In the genomic region with DNA sequence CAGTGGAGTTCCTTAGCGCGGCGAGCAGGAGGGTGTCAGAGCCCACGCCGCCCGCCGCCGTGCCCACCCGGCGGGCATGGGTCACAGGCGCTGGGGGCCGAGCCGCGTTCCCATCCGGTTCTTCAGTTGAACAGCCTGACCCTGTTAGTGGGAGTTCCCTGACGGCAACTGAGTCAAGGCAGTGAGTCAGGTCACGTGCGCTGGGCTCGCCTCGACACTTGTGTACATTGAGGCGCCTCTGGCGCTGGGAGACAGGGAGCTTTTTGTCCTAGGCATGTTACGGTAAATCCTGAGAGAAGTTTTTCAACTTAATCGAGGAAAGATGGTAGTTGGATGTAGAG, we compare ENCODE assay signal across 8 cellular contexts.
DNase-seq lines count a peak whose midpoint lies in the region; ATAC-seq and TF ChIP-seq lines count a peak whose summit lies in the region.

No MANE protein-coding gene starts in this region.

- DNase-seq in T-helper 2 cell (peak; percentile 2 to 41 (median 29)), astrocyte of the spinal cord (ENCODE audit: low read depth, low spot score) (peak; percentile 64), hippocampal formation (lab: John Stamatoyannopoulos, UW) (peak; percentile 7 to 9), NCI-H187 (lab: John Stamatoyannopoulos, UW) (no peak)

- H3K4me3 ChIP-seq in GM12875 (ENCODE audit: low read depth, low read length) = peak overlapping the region; percentile 95
- peak overlapping the region; percentile 91 for H3K4me3 ChIP-seq in astrocyte of the spinal cord (ENCODE audit: low read depth, low read length)
- H3K4me3 ChIP-seq in rectal smooth muscle tissue (ENCODE audit: low read length) = peak overlapping the region; percentile 93

- no peaks in the 10 kb centered on the region for H3K36me3 ChIP-seq in rectal smooth muscle tissue (ENCODE audit: control insufficient read depth, insufficient read depth, low read length)

- TF ChIP-seq CTCF in GM12875 (IDR thresholded peaks at IDR 0.05; ENCODE audit: borderline replicate concordance, insufficient read depth, low read depth, low read length) (no peak), astrocyte of the spinal cord (IDR thresholded peaks at IDR 0.05; ENCODE audit: low read depth, low read length) (no peak)

- in situ Hi-C loops in astrocyte of the spinal cord (cut with HindIII; ENCODE audit: low sequenced_read_pairs) = no loop called here

- peak overlapping the region; percentile 89 for H3K9ac ChIP-seq in rectal smooth muscle tissue (ENCODE audit: low read length)

- H3K4me1 ChIP-seq in rectal smooth muscle tissue (ENCODE audit: control insufficient read depth, insufficient read depth, low read length) = peaks cover 23% of the 10 kb centered on the region

- no peaks in the 10 kb centered on the region for H3K27me3 ChIP-seq in rectal smooth muscle tissue (ENCODE audit: control insufficient read depth, insufficient read depth, low read length)

- H3K27ac ChIP-seq in rectal smooth muscle tissue (ENCODE audit: low read depth, low read length) = peak overlapping the region; percentile 97

- peak; percentile 3 for ATAC-seq in HG03108 (IDR thresholded peaks at IDR 0.05; ENCODE audit: unreplicated experiment)
- ATAC-seq in GM19395 (IDR thresholded peaks at IDR 0.05; ENCODE audit: unreplicated experiment) = no peak

Comparison
In these comparisons a context has a peak if more than half of its experiments do, and no peak if none do; other contexts are left out.
1. DNase-seq: peak in T-helper 2 cell (5 of 5), astrocyte of the spinal cord (single experiment) and hippocampal formation (2 of 2); none in NCI-H187 (0 of 2).
2. Peak in every context shown above with its lines, with median percentiles within 50 percentile points of each other: H3K4me3 ChIP-seq.